In the genomic region with DNA sequence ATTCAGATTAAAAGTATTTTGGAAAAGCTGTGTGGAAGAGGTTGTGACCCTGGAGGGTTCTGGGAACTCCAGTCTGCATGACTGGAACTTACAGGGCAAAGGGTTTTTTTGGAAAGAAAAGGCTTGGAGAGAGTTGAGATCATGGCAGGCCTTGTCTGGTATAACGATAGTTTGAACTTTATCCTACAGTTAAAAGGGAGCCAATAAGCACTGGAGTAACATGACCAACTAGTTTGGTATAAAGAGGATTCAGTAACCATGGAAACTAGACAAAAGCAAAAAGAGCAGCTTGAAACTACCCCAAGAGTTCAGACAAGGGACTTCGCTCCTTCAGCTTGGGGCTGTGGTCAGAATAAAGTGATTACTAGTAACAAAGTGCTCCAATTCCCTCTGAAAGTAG, we compare ENCODE assay signal across 2 cellular contexts.
TF ChIP-seq lines count a peak whose summit lies in the region.

No MANE protein-coding gene starts in this region.

TF ChIP-seq in GM23338, 12 proteins besides CTCF, POLR2A, EP300 and RAD21 (continues in another document):
- TF ChIP-seq, protein P1, sequence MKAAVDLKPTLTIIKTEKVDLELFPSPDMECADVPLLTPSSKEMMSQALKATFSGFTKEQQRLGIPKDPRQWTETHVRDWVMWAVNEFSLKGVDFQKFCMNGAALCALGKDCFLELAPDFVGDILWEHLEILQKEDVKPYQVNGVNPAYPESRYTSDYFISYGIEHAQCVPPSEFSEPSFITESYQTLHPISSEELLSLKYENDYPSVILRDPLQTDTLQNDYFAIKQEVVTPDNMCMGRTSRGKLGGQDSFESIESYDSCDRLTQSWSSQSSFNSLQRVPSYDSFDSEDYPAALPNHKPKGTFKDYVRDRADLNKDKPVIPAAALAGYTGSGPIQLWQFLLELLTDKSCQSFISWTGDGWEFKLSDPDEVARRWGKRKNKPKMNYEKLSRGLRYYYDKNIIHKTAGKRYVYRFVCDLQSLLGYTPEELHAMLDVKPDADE (IDR thresholded peaks at IDR 0.05) = no peak
- TF ChIP-seq, protein P2, sequence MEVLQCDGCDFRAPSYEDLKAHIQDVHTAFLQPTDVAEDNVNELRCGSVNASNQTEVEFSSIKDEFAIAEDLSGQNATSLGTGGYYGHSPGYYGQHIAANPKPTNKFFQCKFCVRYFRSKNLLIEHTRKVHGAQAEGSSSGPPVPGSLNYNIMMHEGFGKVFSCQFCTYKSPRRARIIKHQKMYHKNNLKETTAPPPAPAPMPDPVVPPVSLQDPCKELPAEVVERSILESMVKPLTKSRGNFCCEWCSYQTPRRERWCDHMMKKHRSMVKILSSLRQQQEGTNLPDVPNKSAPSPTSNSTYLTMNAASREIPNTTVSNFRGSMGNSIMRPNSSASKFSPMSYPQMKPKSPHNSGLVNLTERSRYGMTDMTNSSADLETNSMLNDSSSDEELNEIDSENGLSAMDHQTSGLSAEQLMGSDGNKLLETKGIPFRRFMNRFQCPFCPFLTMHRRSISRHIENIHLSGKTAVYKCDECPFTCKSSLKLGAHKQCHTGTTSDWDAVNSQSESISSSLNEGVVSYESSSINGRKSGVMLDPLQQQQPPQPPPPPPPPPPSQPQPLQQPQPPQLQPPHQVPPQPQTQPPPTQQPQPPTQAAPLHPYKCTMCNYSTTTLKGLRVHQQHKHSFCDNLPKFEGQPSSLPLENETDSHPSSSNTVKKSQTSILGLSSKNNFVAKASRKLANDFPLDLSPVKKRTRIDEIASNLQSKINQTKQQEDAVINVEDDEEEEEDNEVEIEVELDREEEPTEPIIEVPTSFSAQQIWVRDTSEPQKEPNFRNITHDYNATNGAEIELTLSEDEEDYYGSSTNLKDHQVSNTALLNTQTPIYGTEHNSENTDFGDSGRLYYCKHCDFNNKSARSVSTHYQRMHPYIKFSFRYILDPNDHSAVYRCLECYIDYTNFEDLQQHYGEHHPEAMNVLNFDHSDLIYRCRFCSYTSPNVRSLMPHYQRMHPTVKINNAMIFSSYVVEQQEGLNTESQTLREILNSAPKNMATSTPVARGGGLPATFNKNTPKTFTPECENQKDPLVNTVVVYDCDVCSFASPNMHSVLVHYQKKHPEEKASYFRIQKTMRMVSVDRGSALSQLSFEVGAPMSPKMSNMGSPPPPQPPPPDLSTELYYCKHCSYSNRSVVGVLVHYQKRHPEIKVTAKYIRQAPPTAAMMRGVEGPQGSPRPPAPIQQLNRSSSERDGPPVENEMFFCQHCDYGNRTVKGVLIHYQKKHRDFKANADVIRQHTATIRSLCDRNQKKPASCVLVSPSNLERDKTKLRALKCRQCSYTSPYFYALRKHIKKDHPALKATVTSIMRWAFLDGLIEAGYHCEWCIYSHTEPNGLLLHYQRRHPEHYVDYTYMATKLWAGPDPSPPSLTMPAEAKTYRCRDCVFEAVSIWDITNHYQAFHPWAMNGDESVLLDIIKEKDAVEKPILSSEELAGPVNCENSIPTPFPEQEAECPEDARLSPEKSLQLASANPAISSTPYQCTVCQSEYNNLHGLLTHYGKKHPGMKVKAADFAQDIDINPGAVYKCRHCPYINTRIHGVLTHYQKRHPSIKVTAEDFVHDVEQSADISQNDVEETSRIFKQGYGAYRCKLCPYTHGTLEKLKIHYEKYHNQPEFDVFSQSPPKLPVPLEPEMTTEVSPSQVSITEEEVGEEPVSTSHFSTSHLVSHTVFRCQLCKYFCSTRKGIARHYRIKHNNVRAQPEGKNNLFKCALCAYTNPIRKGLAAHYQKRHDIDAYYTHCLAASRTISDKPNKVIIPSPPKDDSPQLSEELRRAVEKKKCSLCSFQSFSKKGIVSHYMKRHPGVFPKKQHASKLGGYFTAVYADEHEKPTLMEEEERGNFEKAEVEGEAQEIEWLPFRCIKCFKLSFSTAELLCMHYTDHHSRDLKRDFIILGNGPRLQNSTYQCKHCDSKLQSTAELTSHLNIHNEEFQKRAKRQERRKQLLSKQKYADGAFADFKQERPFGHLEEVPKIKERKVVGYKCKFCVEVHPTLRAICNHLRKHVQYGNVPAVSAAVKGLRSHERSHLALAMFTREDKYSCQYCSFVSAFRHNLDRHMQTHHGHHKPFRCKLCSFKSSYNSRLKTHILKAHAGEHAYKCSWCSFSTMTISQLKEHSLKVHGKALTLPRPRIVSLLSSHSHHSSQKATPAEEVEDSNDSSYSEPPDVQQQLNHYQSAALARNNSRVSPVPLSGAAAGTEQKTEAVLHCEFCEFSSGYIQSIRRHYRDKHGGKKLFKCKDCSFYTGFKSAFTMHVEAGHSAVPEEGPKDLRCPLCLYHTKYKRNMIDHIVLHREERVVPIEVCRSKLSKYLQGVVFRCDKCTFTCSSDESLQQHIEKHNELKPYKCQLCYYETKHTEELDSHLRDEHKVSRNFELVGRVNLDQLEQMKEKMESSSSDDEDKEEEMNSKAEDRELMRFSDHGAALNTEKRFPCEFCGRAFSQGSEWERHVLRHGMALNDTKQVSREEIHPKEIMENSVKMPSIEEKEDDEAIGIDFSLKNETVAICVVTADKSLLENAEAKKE (CRISPR knock-in tag; IDR thresholded peaks at IDR 0.05) = no peak
- TF ChIP-seq POLR2AphosphoS5 (IDR thresholded peaks at IDR 0.05; ENCODE audit: low read depth) = no peak
- no peak for TF ChIP-seq EZH2phosphoT487 (IDR thresholded peaks at IDR 0.05; ENCODE audit: unreplicated experiment)
- no peak for TF ChIP-seq EZH2 (IDR thresholded peaks at IDR 0.05; ENCODE audit: low read depth, unreplicated experiment)
- no peak for TF ChIP-seq ZNF114 (CRISPR knock-in tag; IDR thresholded peaks at IDR 0.05)
- TF ChIP-seq JUNB (IDR thresholded peaks at IDR 0.05; ENCODE audit: unreplicated experiment) = no peak
- TF ChIP-seq ZNF331 (CRISPR knock-in tag; IDR thresholded peaks at IDR 0.05; ENCODE audit: low read depth) = no peak
- no peak for TF ChIP-seq REST (IDR thresholded peaks at IDR 0.05; ENCODE audit: unreplicated experiment)
- no peak for TF ChIP-seq NANOG (IDR thresholded peaks at IDR 0.05; ENCODE audit: borderline replicate concordance)

TF ChIP-seq in K562, 482 proteins besides CTCF, POLR2A, EP300 and RAD21:
- TF ChIP-seq, protein P3, sequence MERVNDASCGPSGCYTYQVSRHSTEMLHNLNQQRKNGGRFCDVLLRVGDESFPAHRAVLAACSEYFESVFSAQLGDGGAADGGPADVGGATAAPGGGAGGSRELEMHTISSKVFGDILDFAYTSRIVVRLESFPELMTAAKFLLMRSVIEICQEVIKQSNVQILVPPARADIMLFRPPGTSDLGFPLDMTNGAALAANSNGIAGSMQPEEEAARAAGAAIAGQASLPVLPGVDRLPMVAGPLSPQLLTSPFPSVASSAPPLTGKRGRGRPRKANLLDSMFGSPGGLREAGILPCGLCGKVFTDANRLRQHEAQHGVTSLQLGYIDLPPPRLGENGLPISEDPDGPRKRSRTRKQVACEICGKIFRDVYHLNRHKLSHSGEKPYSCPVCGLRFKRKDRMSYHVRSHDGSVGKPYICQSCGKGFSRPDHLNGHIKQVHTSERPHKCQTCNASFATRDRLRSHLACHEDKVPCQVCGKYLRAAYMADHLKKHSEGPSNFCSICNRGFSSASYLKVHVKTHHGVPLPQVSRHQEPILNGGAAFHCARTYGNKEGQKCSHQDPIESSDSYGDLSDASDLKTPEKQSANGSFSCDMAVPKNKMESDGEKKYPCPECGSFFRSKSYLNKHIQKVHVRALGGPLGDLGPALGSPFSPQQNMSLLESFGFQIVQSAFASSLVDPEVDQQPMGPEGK (CRISPR knock-in tag; IDR thresholded peaks at IDR 0.05; ENCODE audit: borderline replicate concordance) = no peak
- TF ChIP-seq ZFP30 (CRISPR knock-in tag; IDR thresholded peaks at IDR 0.05; ENCODE audit: borderline replicate concordance) (no peak), SRSF3 (IDR thresholded peaks at IDR 0.05; ENCODE audit: insufficient read depth, low read length) (no peak), SRF (CRISPR knock-in tag; IDR thresholded peaks at IDR 0.05) (no peak), KAT7 (CRISPR knock-in tag; IDR thresholded peaks at IDR 0.05; ENCODE audit: borderline replicate concordance) (no peak), CCAR2 (IDR thresholded peaks at IDR 0.05; ENCODE audit: low read depth, low read length) (no peak), ARID4B (CRISPR knock-in tag; IDR thresholded peaks at IDR 0.05) (no peak), RFX1 (IDR thresholded peaks at IDR 0.05) (peak; percentile 44)
- TF ChIP-seq, protein P4, sequence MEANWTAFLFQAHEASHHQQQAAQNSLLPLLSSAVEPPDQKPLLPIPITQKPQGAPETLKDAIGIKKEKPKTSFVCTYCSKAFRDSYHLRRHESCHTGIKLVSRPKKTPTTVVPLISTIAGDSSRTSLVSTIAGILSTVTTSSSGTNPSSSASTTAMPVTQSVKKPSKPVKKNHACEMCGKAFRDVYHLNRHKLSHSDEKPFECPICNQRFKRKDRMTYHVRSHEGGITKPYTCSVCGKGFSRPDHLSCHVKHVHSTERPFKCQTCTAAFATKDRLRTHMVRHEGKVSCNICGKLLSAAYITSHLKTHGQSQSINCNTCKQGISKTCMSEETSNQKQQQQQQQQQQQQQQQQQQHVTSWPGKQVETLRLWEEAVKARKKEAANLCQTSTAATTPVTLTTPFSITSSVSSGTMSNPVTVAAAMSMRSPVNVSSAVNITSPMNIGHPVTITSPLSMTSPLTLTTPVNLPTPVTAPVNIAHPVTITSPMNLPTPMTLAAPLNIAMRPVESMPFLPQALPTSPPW (CRISPR knock-in tag; IDR thresholded peaks at IDR 0.05) = no peak
